Comparison of ENCODE assay signal across 1 cellular context in genomic region chr11:106131998-106132397, GRCh38.
A peak's percentile ranks its signal among the peaks of the same experiment; 100 is the strongest.
TF ChIP-seq lines count a peak whose summit lies in the region.

No MANE protein-coding gene starts in this region.

TF ChIP-seq in H1, 55 proteins besides CTCF, POLR2A, EP300 and RAD21:
- TF ChIP-seq GABPA (IDR thresholded peaks at IDR 0.05; ENCODE audit: borderline replicate concordance, insufficient read depth, low read length), result no peak
- TF ChIP-seq TEAD4 (IDR thresholded peaks at IDR 0.05; ENCODE audit: low read depth, low read length), result 0 out of 2 replicates have a peak, but pooled peaks have one; percentile 15
